In genomic region chr12:6946920-6947374, GRCh38 we compare ENCODE assay signal across 10 cellular contexts. TPM values are rescaled to one million over a fixed set of nuclear protein-coding genes. Genes with fewer than 3 reads are reported as not detected.
DNase-seq lines count a peak whose midpoint lies in the region; ATAC-seq, FAIRE-seq and TF ChIP-seq lines count a peak whose summit lies in the region.
"Had no signal": no experiment of that assay in that cellular context is flagged by ENCODE, and none has a peak within 500 bp of the region (broad histone marks: within the 10 kb centered on the region; RNA-seq: fewer than 3 reads in every experiment).

No MANE protein-coding gene starts in this region.

- no peak for FAIRE-seq in kidney (lab: Jason Lieb, UNC)
- FAIRE-seq: urothelium cell line had no signal

- no peak for DNase-seq in activated T-cell treated with anti-CD3 and anti-CD28 coated beads, Interleukin-2, amount 50 U/mL, for 4 hours
- no peak for DNase-seq in activated T-cell treated with anti-CD3 and anti-CD28 coated beads, Interleukin-2, amount 50 U/mL, for 1 hour
- DNase-seq in activated T-helper 2 cell treated with anti-CD3 and anti-CD28 coated beads, Interferon-gamma antibody, Interleukin-2, Interleukin-4, amounts not matched to agents 10 μg/mL and 5 μg/mL and 100 μg/mL, durations not matched to agents 14 hours and 24 hours and 36 hours (ENCODE audit: low spot score): no peak
- DNase-seq in kidney (no peak), mucosa of descending colon (no peak), nucleus accumbens (lab: John Stamatoyannopoulos, UW) (no peak)

- ATAC-seq in activated T-cell treated with anti-CD3 and anti-CD28 coated beads, Interleukin-2, amount 50 U/mL, for 4 hours: no peak
- no peak for ATAC-seq in mucosa of descending colon
- ATAC-seq in GM21526 (IDR thresholded peaks at IDR 0.05; ENCODE audit: low FRiP score, unreplicated experiment): no peak

- H3K36me3 Mint-ChIP-seq in activated T-cell treated with anti-CD3 and anti-CD28 coated beads, Interleukin-2, amount 50 U/mL, for 4 hours (ENCODE audit: insufficient read depth): peaks cover 2% of the 10 kb centered on the region
- H3K36me3 Mint-ChIP-seq in activated T-helper 2 cell treated with anti-CD3 and anti-CD28 coated beads, Interferon-gamma antibody, Interleukin-2, Interleukin-4, amounts not matched to agents 10 μg/mL and 5 μg/mL and 100 μg/mL, durations not matched to agents 14 hours and 24 hours and 36 hours (ENCODE audit: low read depth): peaks cover 32% of the 10 kb centered on the region

- intact Hi-C loops in activated T-helper 2 cell treated with anti-CD3 and anti-CD28 coated beads, Interferon-gamma antibody, Interleukin-2, Interleukin-4, amounts not matched to agents 10 μg/mL and 5 μg/mL and 100 μg/mL, durations not matched to agents 14 hours and 24 hours and 36 hours (cut with micrococcal nuclease): loop anchor here (10.0 kb wide), 1 partner anchor 1048 kb away; no protein-coding TSS in a partner anchor
- intact Hi-C loops in kidney (cut with DNase I): loop anchor here (10.0 kb wide), 1 partner anchor 148 kb away; the partner anchor contains the start of gene C1R
- intact Hi-C loops in mucosa of descending colon (cut with DNase I, micrococcal nuclease): no loop called here

- TF ChIP-seq CTCF in kidney (IDR thresholded peaks at IDR 0.05; ENCODE audit: borderline replicate concordance, extremely low read depth, insufficient read depth) (no peak), mucosa of descending colon (IDR thresholded peaks at IDR 0.05) (no peak)

- H3K27me3 ChIP-seq in thymus (ENCODE audit: control insufficient read depth, insufficient read depth): no peaks in the 10 kb centered on the region

- peak overlapping the region in 1 of 2 donors; percentile 93 for H3K9ac ChIP-seq in kidney (ENCODE audit: low read length in 2 of 2)

- H3K27me3 Mint-ChIP-seq in activated T-cell treated with anti-CD3 and anti-CD28 coated beads, Interleukin-2, amount 50 U/mL, for 4 hours (ENCODE audit: low read depth): no peaks in the 10 kb centered on the region
- no peaks in the 10 kb centered on the region for H3K27me3 Mint-ChIP-seq in activated T-helper 2 cell treated with anti-CD3 and anti-CD28 coated beads, Interferon-gamma antibody, Interleukin-2, Interleukin-4, amounts not matched to agents 10 μg/mL and 5 μg/mL and 100 μg/mL, durations not matched to agents 14 hours and 24 hours and 36 hours (ENCODE audit: low read depth)

- no peaks in the 10 kb centered on the region for H3K36me3 ChIP-seq in kidney (ENCODE audit: control insufficient read depth in 1 of 2, insufficient read depth in 2 of 2, low read length in 2 of 2)
- H3K36me3 ChIP-seq in thymus (ENCODE audit: control insufficient read depth, insufficient read depth): peaks cover 7% of the 10 kb centered on the region
- peaks cover 6% of the 10 kb centered on the region for H3K36me3 ChIP-seq in mucosa of descending colon (ENCODE audit: low read depth)

- H3K27ac Mint-ChIP-seq in activated T-helper 2 cell treated with anti-CD3 and anti-CD28 coated beads, Interferon-gamma antibody, Interleukin-2, Interleukin-4, amounts not matched to agents 10 μg/mL and 5 μg/mL and 100 μg/mL, durations not matched to agents 14 hours and 24 hours and 36 hours: peak overlapping the region; percentile 99

- peaks cover 83% of the 10 kb centered on the region for H3K4me1 Mint-ChIP-seq in activated T-cell treated with anti-CD3 and anti-CD28 coated beads, Interleukin-2, amount 50 U/mL, for 4 hours (ENCODE audit: low read depth)
- peaks cover 64% of the 10 kb centered on the region for H3K4me1 Mint-ChIP-seq in activated T-helper 2 cell treated with anti-CD3 and anti-CD28 coated beads, Interferon-gamma antibody, Interleukin-2, Interleukin-4, amounts not matched to agents 10 μg/mL and 5 μg/mL and 100 μg/mL, durations not matched to agents 14 hours and 24 hours and 36 hours (ENCODE audit: low read depth)

- H3K4me3 ChIP-seq in kidney (ENCODE audit: low read length in 2 of 2) (peak overlapping the region; percentile 38 to 79), thymus (ENCODE audit: low read length) (peak overlapping the region; percentile 45), mucosa of descending colon (no peak overlapping the region)

- H3K9me3 ChIP-seq in kidney (ENCODE audit: control insufficient read depth in 1 of 2, low read length in 2 of 2): no peaks in the 10 kb centered on the region
- H3K9me3 ChIP-seq in thymus (ENCODE audit: control insufficient read depth): no peaks in the 10 kb centered on the region
- no peaks in the 10 kb centered on the region for H3K9me3 ChIP-seq in mucosa of descending colon

- H3K4me1 ChIP-seq in kidney (ENCODE audit: control insufficient read depth in 1 of 2, insufficient read depth in 1 of 2, low read depth in 1 of 2, low read length in 2 of 2) (peaks cover 23 to 25% of the 10 kb centered on the region in 2 donors), thymus (ENCODE audit: control insufficient read depth, insufficient read depth, low read length) (peaks cover 40% of the 10 kb centered on the region), mucosa of descending colon (ENCODE audit: low read depth) (peaks cover 36% of the 10 kb centered on the region)

- WGBS in thymus: 83% methylated on average over 8 of the region's 8 CpGs

- H3K9me3 Mint-ChIP-seq in activated T-cell treated with anti-CD3 and anti-CD28 coated beads, Interleukin-2, amount 50 U/mL, for 4 hours: no peaks in the 10 kb centered on the region
- no peaks in the 10 kb centered on the region for H3K9me3 Mint-ChIP-seq in activated T-helper 2 cell treated with anti-CD3 and anti-CD28 coated beads, Interferon-gamma antibody, Interleukin-2, Interleukin-4, amounts not matched to agents 10 μg/mL and 5 μg/mL and 100 μg/mL, durations not matched to agents 14 hours and 24 hours and 36 hours

- H3K27ac ChIP-seq in kidney (ENCODE audit: low read depth in 2 of 2, low read length in 2 of 2) (peak overlapping the region in 1 of 2 donors; percentile 63), thymus (ENCODE audit: low read depth) (peak overlapping the region; percentile 94)

- H3K4me3 Mint-ChIP-seq in activated T-cell treated with anti-CD3 and anti-CD28 coated beads, Interleukin-2, amount 50 U/mL, for 4 hours: peak overlapping the region; percentile 94
- H3K4me3 Mint-ChIP-seq in activated T-helper 2 cell treated with anti-CD3 and anti-CD28 coated beads, Interferon-gamma antibody, Interleukin-2, Interleukin-4, amounts not matched to agents 10 μg/mL and 5 μg/mL and 100 μg/mL, durations not matched to agents 14 hours and 24 hours and 36 hours (ENCODE audit: low read depth): peak overlapping the region; percentile 84

RNA-seq across cellular contexts. Expression of gene C12orf57, which starts 3.1 kb away (rescaled TPM):
- 100 to 1,000 TPM; 180 to 190 (median 184) TPM for total RNA-seq in activated T-cell treated with anti-CD3 and anti-CD28 coated beads, Interleukin-2, amount 50 U/mL, for 4 hours
- 158 and 173 TPM in 2 replicates for total RNA-seq in activated T-helper 2 cell treated with anti-CD3 and anti-CD28 coated beads, Interferon-gamma antibody, Interleukin-2, Interleukin-4, amounts not matched to agents 10 μg/mL and 5 μg/mL and 100 μg/mL, durations not matched to agents 14 hours and 24 hours and 36 hours
- total RNA-seq in kidney: 175 TPM
- polyA plus RNA-seq in kidney (ENCODE audit: insufficient read depth, low read depth, low replicate concordance): 336 TPM
- polyA plus RNA-seq in thymus: 421 TPM
- total RNA-seq in mucosa of descending colon: 100 to 1,000 TPM; 113 to 175 (median 130) TPM

RNA-seq across cellular contexts. Expression of gene RNU7-1, which starts 3.3 kb away (rescaled TPM):
- not detected for total RNA-seq in activated T-cell treated with anti-CD3 and anti-CD28 coated beads, Interleukin-2, amount 50 U/mL, for 4 hours
- not detected in 2 replicates for total RNA-seq in activated T-helper 2 cell treated with anti-CD3 and anti-CD28 coated beads, Interferon-gamma antibody, Interleukin-2, Interleukin-4, amounts not matched to agents 10 μg/mL and 5 μg/mL and 100 μg/mL, durations not matched to agents 14 hours and 24 hours and 36 hours
- total RNA-seq in kidney (not detected), mucosa of descending colon (not detected)
- polyA plus RNA-seq in kidney (ENCODE audit: insufficient read depth, low read depth, low replicate concordance) (not detected), thymus (not detected)
- total RNA-seq: activated CD8-positive, alpha-beta memory T cell treated with anti-CD3 and anti-CD28 coated beads for 36 hours had no signal

RNA-seq across cellular contexts. Expression of gene PTPN6, which starts 4.2 kb away (rescaled TPM):
- total RNA-seq in activated T-cell treated with anti-CD3 and anti-CD28 coated beads, Interleukin-2, amount 50 U/mL, for 4 hours: 100 to 1,000 TPM; 309 to 404 (median 401) TPM
- total RNA-seq in activated T-helper 2 cell treated with anti-CD3 and anti-CD28 coated beads, Interferon-gamma antibody, Interleukin-2, Interleukin-4, amounts not matched to agents 10 μg/mL and 5 μg/mL and 100 μg/mL, durations not matched to agents 14 hours and 24 hours and 36 hours: 250 and 252 TPM in 2 replicates
- total RNA-seq in kidney (70.8 TPM), mucosa of descending colon (10 to 100 TPM; 37.4 to 61.7 (median 51.7) TPM)
- polyA plus RNA-seq in kidney (ENCODE audit: insufficient read depth, low read depth, low replicate concordance) (38.0 TPM), thymus (213 TPM)

RNA-seq across cellular contexts. Expression of gene ATN1, which starts 19.2 kb away (rescaled TPM):
- 10 to 100 TPM; 65.8 to 73.9 (median 70.7) TPM for total RNA-seq in activated T-cell treated with anti-CD3 and anti-CD28 coated beads, Interleukin-2, amount 50 U/mL, for 4 hours
- 66.8 and 70.5 TPM in 2 replicates for total RNA-seq in activated T-helper 2 cell treated with anti-CD3 and anti-CD28 coated beads, Interferon-gamma antibody, Interleukin-2, Interleukin-4, amounts not matched to agents 10 μg/mL and 5 μg/mL and 100 μg/mL, durations not matched to agents 14 hours and 24 hours and 36 hours
- 119 TPM for total RNA-seq in kidney
- polyA plus RNA-seq in kidney (ENCODE audit: insufficient read depth, low read depth, low replicate concordance): 34.2 TPM
- 30.3 TPM for polyA plus RNA-seq in thymus
- 100 to 1,000 TPM in 1 of 3 donors, 10 to 100 TPM in 2; 68.5 to 208 (median 82.4) TPM for total RNA-seq in mucosa of descending colon

RNA-seq across cellular contexts. Expression of gene PHB2, which starts 23.5 kb away (rescaled TPM):
- total RNA-seq in activated T-cell treated with anti-CD3 and anti-CD28 coated beads, Interleukin-2, amount 50 U/mL, for 4 hours: 100 to 1,000 TPM; 619 to 718 (median 635) TPM
- 381 and 391 TPM in 2 replicates for total RNA-seq in activated T-helper 2 cell treated with anti-CD3 and anti-CD28 coated beads, Interferon-gamma antibody, Interleukin-2, Interleukin-4, amounts not matched to agents 10 μg/mL and 5 μg/mL and 100 μg/mL, durations not matched to agents 14 hours and 24 hours and 36 hours
- 141 TPM for total RNA-seq in kidney
- 222 TPM for polyA plus RNA-seq in kidney (ENCODE audit: insufficient read depth, low read depth, low replicate concordance)
- 149 TPM for polyA plus RNA-seq in thymus
- 100 to 1,000 TPM; 204 to 266 (median 209) TPM for total RNA-seq in mucosa of descending colon

Comparison
In these comparisons a context has a peak if more than half of its experiments do, and no peak if none do; other contexts are left out.
1. intact Hi-C loops: an anchor here in activated T-helper 2 cell treated with anti-CD3 and anti-CD28 coated beads, Interferon-gamma antibody, Interleukin-2, Interleukin-4, amounts not matched to agents 10 μg/mL and 5 μg/mL and 100 μg/mL, durations not matched to agents 14 hours and 24 hours and 36 hours (10.0 kb wide) and kidney (10.0 kb wide); none called in mucosa of descending colon.